ENCODE assay signal across 12 cellular contexts in genomic region chr2:149039213-149039724, GRCh38. TPM values are rescaled to one million over a fixed set of nuclear protein-coding genes. Genes with fewer than 3 reads are reported as not detected.
DNase-seq lines count a peak whose midpoint lies in the region; ATAC-seq, FAIRE-seq and TF ChIP-seq lines count a peak whose summit lies in the region.
"Had no signal": no experiment of that assay in that cellular context is flagged by ENCODE, and none has a peak within 500 bp of the region (broad histone marks: within the 10 kb centered on the region; RNA-seq: fewer than 3 reads in every experiment).

No MANE protein-coding gene starts in this region.

- FAIRE-seq in HepG2 (lab: Jason Lieb, UNC), result no peak

- H3K9ac ChIP-seq in HepG2 (ENCODE audit: insufficient read depth, low read depth, low read length), result no peak overlapping the region
- no peak overlapping the region for H3K9ac ChIP-seq in mesenchymal stem cell (ENCODE audit: low read length)
- H3K9ac ChIP-seq: KMS-11 had no signal

- no peaks in the 10 kb centered on the region for H3K9me3 ChIP-seq in HepG2 (ENCODE audit: low read length)
- H3K9me3 ChIP-seq in right lobe of liver, result no peaks in the 10 kb centered on the region
- H3K9me3 ChIP-seq in mesenchymal stem cell (ENCODE audit: control insufficient read depth, low read length), result peaks cover 2% of the 10 kb centered on the region

- TF ChIP-seq RAD21 in HepG2 (CRISPR knock-in tag; IDR thresholded peaks at IDR 0.05), result no peak

- no peak overlapping the region for H3K27ac ChIP-seq in HepG2 (ENCODE audit: extremely low read length, insufficient read depth, low read length)
- H3K27ac ChIP-seq in right lobe of liver, result no peak overlapping the region
- no peak overlapping the region for H3K27ac ChIP-seq in mesenchymal stem cell (ENCODE audit: low read length, poor library complexity, severe bottlenecking)
- H3K27ac ChIP-seq in urinary bladder (ENCODE audit: low read depth), result peak overlapping the region; percentile 28
- H3K27ac ChIP-seq: KMS-11 had no signal

- ATAC-seq in HepG2 (no peak), right lobe of liver (no peak), GM18520 (IDR thresholded peaks at IDR 0.05; ENCODE audit: unreplicated experiment) (no peak)
- ATAC-seq: CD8-positive, alpha-beta T cell had no signal

- WGBS in HepG2 (ENCODE audit: low lambda C conversion rate), result 22% methylated on average over 11 of the region's 11 CpGs
- 0% methylated on average over 8 of the region's 11 CpGs for WGBS in right lobe of liver (ENCODE audit: insufficient coverage, low coverage, low lambda C conversion rate, missing lambda C conversion rate)
- WGBS in mesenchymal stem cell, result 22% methylated on average over 6 of the region's 11 CpGs
- 36% methylated on average over 11 of the region's 11 CpGs for WGBS in urinary bladder

- no peak overlapping the region for H2BK5ac ChIP-seq in mesenchymal stem cell (ENCODE audit: low read depth, low read length, poor library complexity, severe bottlenecking)

- TF ChIP-seq EP300 in HepG2 (IDR thresholded peaks at IDR 0.05; ENCODE audit: low read depth in 2 of 2, low read length in 2 of 2) (no peak), HepG2 (CRISPR knock-in tag; IDR thresholded peaks at IDR 0.05; ENCODE audit: borderline replicate concordance) (no peak)

- TF ChIP-seq CTCF in HepG2 (CRISPR knock-in tag; IDR thresholded peaks at IDR 0.05), result no peak
- TF ChIP-seq CTCF in right lobe of liver (IDR thresholded peaks at IDR 0.05), result no peak
- TF ChIP-seq CTCF in astrocyte of the cerebellum (IDR thresholded peaks at IDR 0.05; ENCODE audit: low read depth, low read length, missing control alignments), result no peak

- peak overlapping the region; percentile 89 for H4K8ac ChIP-seq in mesenchymal stem cell (ENCODE audit: low read length)

- no peak for DNase-seq in HepG2 (ENCODE audit: low spot score)
- no peak for DNase-seq in right lobe of liver
- no peak for DNase-seq in astrocyte of the cerebellum (ENCODE audit: low read depth)
- DNase-seq in mesenchymal stem cell, result no peak
- DNase-seq in CD1c-positive myeloid dendritic cell (ENCODE audit: extremely low spot score), result no peak
- no peak for DNase-seq in GM19240 (ENCODE audit: insufficient read length, low spot score)
- DNase-seq: activated CD4-positive, CD25-positive, alpha-beta regulatory T cell treated with anti-CD3 and anti-CD28 coated beads, Interleukin-2, amount 50 U/mL, for 72 hours; CD8-positive, alpha-beta T cell had no signal

- H4K20me1 ChIP-seq in HepG2 (ENCODE audit: insufficient read depth, low read length), result no peaks in the 10 kb centered on the region

- no peak overlapping the region for H3K23ac ChIP-seq in mesenchymal stem cell (ENCODE audit: low read length in 2 of 2)

- H3K4me1 ChIP-seq in HepG2 (ENCODE audit: insufficient read depth, low read length) (peaks cover 11% of the 10 kb centered on the region; the same call in 1 of the 2 replicates), right lobe of liver (no peaks in the 10 kb centered on the region), mesenchymal stem cell (ENCODE audit: control insufficient read depth, insufficient read depth, low read depth, low read length) (peaks cover 12% of the 10 kb centered on the region), urinary bladder (ENCODE audit: insufficient read depth) (peaks cover 3% of the 10 kb centered on the region)

- peak overlapping the region; percentile 66 for H3K4me2 ChIP-seq in HepG2 (ENCODE audit: low read depth, low read length)
- peak overlapping the region; percentile 82 for H3K4me2 ChIP-seq in mesenchymal stem cell (ENCODE audit: low read length, poor library complexity, severe bottlenecking)
- H3K4me2 ChIP-seq: KMS-11 had no signal

- H2AFZ ChIP-seq in HepG2 (ENCODE audit: low read length), result no peak overlapping the region
- H2AFZ ChIP-seq in mesenchymal stem cell (ENCODE audit: low read depth, low read length), result no peak overlapping the region

- H3K18ac ChIP-seq in mesenchymal stem cell (ENCODE audit: low read depth in 1 of 2, low read length in 2 of 2), result peak overlapping the region; percentile 64 to 86

- H3K79me2 ChIP-seq in HepG2 (ENCODE audit: insufficient read depth, low read length), result no peaks in the 10 kb centered on the region

- no peak overlapping the region for H2BK120ac ChIP-seq in mesenchymal stem cell (ENCODE audit: low read depth, low read length)

- H2AK5ac ChIP-seq in mesenchymal stem cell (ENCODE audit: low read length, severe bottlenecking), result no peak overlapping the region

- H2BK15ac ChIP-seq in mesenchymal stem cell (ENCODE audit: low read depth, poor library complexity, severe bottlenecking), result no peak overlapping the region

- TF ChIP-seq POLR2A in HepG2 (IDR thresholded peaks at IDR 0.05; ENCODE audit: insufficient read depth in 1 of 2, low read depth in 2 of 2, low read length in 2 of 2), result no peak
- TF ChIP-seq POLR2A in right lobe of liver (IDR thresholded peaks at IDR 0.05), result no peak

- CTCF ChIA-PET in HepG2 (lab: Yijun Ruan, JAX; ENCODE audit: low intra/inter-chr PET ratio, low total read pairs), result no interaction called here

- H2BK12ac ChIP-seq in mesenchymal stem cell (ENCODE audit: low read length in 2 of 2), result peak overlapping the region in 1 of 2 experiments; percentile 79

- intact Hi-C loops in HepG2 (cut with micrococcal nuclease; ENCODE audit: unreplicated experiment) (no loop called here), right lobe of liver (cut with DNase I) (no loop called here)

- peak overlapping the region in 1 of 2 experiments; percentile 96 for H3K14ac ChIP-seq in mesenchymal stem cell (ENCODE audit: low read length in 2 of 2)

- H3K4ac ChIP-seq in mesenchymal stem cell (ENCODE audit: low read depth in 1 of 2, low read length in 2 of 2), result peak overlapping the region; percentile 76 to 91

- peak overlapping the region in 2 of 3 experiments; percentile 20 to 59; a peak in 3 of 6 replicates for H3K4me3 ChIP-seq in HepG2 (replicated peaks in 1 of 3; ENCODE audit: insufficient read depth in 1 of 3, low read depth in 2 of 3, low read length in 3 of 3)
- H3K4me3 ChIP-seq in right lobe of liver, result peak overlapping the region in 1 of 3 donors; percentile 1
- peak overlapping the region; percentile 37 for H3K4me3 ChIP-seq in astrocyte of the cerebellum (ENCODE audit: low read depth, low read length)
- peak overlapping the region in 1 of 2 experiments; percentile 37 for H3K4me3 ChIP-seq in mesenchymal stem cell (ENCODE audit: insufficient read depth in 1 of 2, low read depth in 1 of 2, low read length in 2 of 2)
- peak overlapping the region; percentile 50 for H3K4me3 ChIP-seq in urinary bladder (ENCODE audit: low read depth, low read length)

- no peaks in the 10 kb centered on the region for H3K79me1 ChIP-seq in mesenchymal stem cell (replicated peaks; ENCODE audit: low read length, poor library complexity, severe bottlenecking)

- peak overlapping the region; percentile 57 for H4K91ac ChIP-seq in mesenchymal stem cell (ENCODE audit: low read length)

- H3K27me3 ChIP-seq in HepG2 (ENCODE audit: control insufficient read depth in 1 of 2, insufficient read depth in 2 of 2, low read length in 2 of 2), result peaks cover 1 to 36% of the 10 kb centered on the region in 2 experiments; a peak in 4 of 5 replicates
- no peaks in the 10 kb centered on the region for H3K27me3 ChIP-seq in right lobe of liver
- H3K27me3 ChIP-seq in mesenchymal stem cell (ENCODE audit: control insufficient read depth in 1 of 2, insufficient read depth in 1 of 2, low read length in 2 of 2), result peaks cover 44 to 68% of the 10 kb centered on the region in 2 experiments

- in situ Hi-C loops in HepG2 (cut with HindIII; ENCODE audit: extremely low pct_ligation_motif_present, low pct_unique_long_range_greater_than_20kb) (no loop called here), astrocyte of the cerebellum (cut with HindIII; ENCODE audit: low sequenced_read_pairs) (no loop called here)

- POLR2A ChIA-PET in HepG2 (lab: Yijun Ruan, JAX), result no interaction called here

- BruUV-seq in HepG2 (replicated peaks; lab: Mats Ljungman, UMichigan), result no TSS peak

- H3K36me3 ChIP-seq in HepG2 (replicated peaks in 1 of 2; ENCODE audit: control insufficient read depth in 1 of 2, insufficient read depth in 2 of 2, low read length in 2 of 2) (no peaks in the 10 kb centered on the region), right lobe of liver (no peaks in the 10 kb centered on the region), mesenchymal stem cell (ENCODE audit: control insufficient read depth in 1 of 2, insufficient read depth in 2 of 2, low read depth in 1 of 2, low read length in 2 of 2) (no peaks in the 10 kb centered on the region), urinary bladder (ENCODE audit: insufficient read depth) (no peaks in the 10 kb centered on the region)

TF ChIP-seq in HepG2, 621 proteins besides CTCF, POLR2A, EP300 and RAD21:
- TF ChIP-seq ZNF768 (CRISPR knock-in tag; IDR thresholded peaks at IDR 0.05), result peak; percentile 81
- no peak for TF ChIP-seq ZBTB21 (CRISPR knock-in tag; IDR thresholded peaks at IDR 0.05)
TF ChIP-seq in HepG2: peak in this region for 1.

RNA-seq across cellular contexts. Expression of gene LYPD6B, which starts 0.8 kb away (rescaled TPM):
- not detected in 2 replicates for total RNA-seq in HepG2 (2016; rRNA removed; fragmentation: Illumina TruSeq; extraction: Trizol)
- total RNA-seq in HepG2 (2016; cell fraction: cytosol; rRNA removed; fragmentation: Illumina TruSeq; extraction: Trizol; ENCODE audit: low read depth), result not detected in 2 replicates
- total RNA-seq in HepG2 (2016; cell fraction: insoluble cytoplasmic fraction; rRNA removed; fragmentation: Illumina TruSeq; extraction: Trizol), result not detected in 2 replicates
- not detected in 2 replicates for total RNA-seq in HepG2 (2016; cell fraction: membrane; rRNA removed; fragmentation: Illumina TruSeq; extraction: Trizol)
- total RNA-seq in HepG2 (2016; cell fraction: nucleus; rRNA removed; fragmentation: Illumina TruSeq; extraction: Trizol), result not detected in 2 replicates
- polyA plus RNA-seq in HepG2 (2011; rRNA removed), result not detected in 2 replicates
- not detected in 2 replicates for polyA plus RNA-seq in HepG2 (2011; cell fraction: cytosol; rRNA removed)
- not detected in 2 replicates for polyA plus RNA-seq in HepG2 (2011; cell fraction: nucleus; rRNA removed)
- not detected in 2 replicates for polyA plus RNA-seq in HepG2 (2012)
- polyA plus RNA-seq in HepG2 (2016; cell fraction: cytosol; fragmentation: Illumina TruSeq; extraction: Trizol; ENCODE audit: low read depth), result not detected in 2 replicates
- not detected in 2 replicates for polyA plus RNA-seq in HepG2 (2016; cell fraction: insoluble cytoplasmic fraction; fragmentation: Illumina TruSeq; extraction: Trizol; ENCODE audit: low read depth)
- not detected in 2 replicates for polyA plus RNA-seq in HepG2 (2016; cell fraction: membrane; fragmentation: Illumina TruSeq; extraction: Trizol; ENCODE audit: low read depth)
- polyA plus RNA-seq in HepG2 (2016; cell fraction: nucleus; fragmentation: Illumina TruSeq; extraction: Trizol; ENCODE audit: insufficient read depth, low read depth), result not detected in 2 replicates
- polyA minus RNA-seq in HepG2 (2011; rRNA and poly(A)+ RNA removed; ENCODE audit: low replicate concordance), result not detected in 2 replicates
- polyA minus RNA-seq in HepG2 (2011; cell fraction: cytosol; rRNA and poly(A)+ RNA removed), result not detected in 2 replicates
- not detected in 2 replicates for polyA minus RNA-seq in HepG2 (2011; cell fraction: nucleus; rRNA and poly(A)+ RNA removed)
- total RNA-seq in right lobe of liver, result under 1 TPM in 2 of 6 experiments, not detected in 4; 0.30 to 0.31 TPM
- polyA plus RNA-seq in mesenchymal stem cell (2013, experiment 1 of 2), result 22.6 TPM
- 21.2 TPM for polyA plus RNA-seq in mesenchymal stem cell (2013, experiment 2 of 2)
- total RNA-seq in urinary bladder, result 15.2 TPM
- polyA plus RNA-seq in urinary bladder, result 5.3 TPM
- total RNA-seq: CD8-positive, alpha-beta T cell; right cardiac atrium had no signal
- polyA plus RNA-seq: right cardiac atrium had no signal

Comparison
In these comparisons a context has a peak if more than half of its experiments do, and no peak if none do; other contexts are left out.
1. RNA of gene LYPD6B, which starts 0.8 kb away (total RNA-seq): 15.2 TPM in urinary bladder (single experiment); 0.30 to 0.31 TPM in right lobe of liver and not detected in HepG2; every median in the first group is over 10 times any median in the second.